In the genomic region with DNA sequence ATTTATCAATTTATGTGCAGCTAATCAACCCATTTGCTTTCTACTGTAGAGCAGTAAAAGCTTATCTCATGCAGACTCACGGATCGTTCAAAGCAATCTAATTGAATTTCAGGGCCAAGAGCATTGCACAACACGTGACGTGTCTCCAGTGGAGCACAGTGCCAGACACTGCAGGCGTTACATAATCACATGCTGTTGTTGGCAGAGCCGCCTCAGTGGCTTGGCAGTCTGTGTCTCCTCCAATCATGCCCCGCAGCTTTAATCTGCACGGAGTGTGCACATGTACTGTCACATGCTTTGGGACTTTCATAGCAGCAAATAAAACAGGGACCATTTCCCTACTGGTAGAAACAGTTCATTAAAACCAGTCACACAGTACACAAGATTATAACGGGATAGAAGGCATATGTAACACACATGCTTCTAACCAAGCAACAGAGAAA, we compare ENCODE assay signal across 8 cellular contexts.
DNase-seq lines count a peak whose midpoint lies in the region; ATAC-seq and TF ChIP-seq lines count a peak whose summit lies in the region.

No MANE protein-coding gene starts in this region.

- H3K4me2 ChIP-seq in skeletal muscle satellite cell (ENCODE audit: low read length) = peak overlapping the region; percentile 31

- H3K27ac ChIP-seq in angular gyrus (ENCODE audit: low read depth, low read length) = peak overlapping the region; percentile 86

- DNase-seq in HUDEP-2 (lab: John Stamatoyannopoulos, UW; ENCODE audit: unreplicated experiment in 76 of 76) = peak in 73 of 76 experiments; percentile 6 to 91 (median 63)
- DNase-seq in hepatic stellate cell (ENCODE audit: low spot score) = peak; percentile 14
- no peak for DNase-seq in GM13977 (ENCODE audit: low spot score)
- no peak for DNase-seq in stimulated activated CD4-positive, alpha-beta T cell treated with anti-CD3 and anti-CD28 coated beads, Interleukin-12 subunit alpha, Interleukin-12 subunit beta, amount 100 ng/mL, for 4 hours

- H3K9me3 ChIP-seq in skeletal muscle satellite cell (replicated peaks; ENCODE audit: low read length) = no peaks in the 10 kb centered on the region

- no peak overlapping the region for H3K9ac ChIP-seq in skeletal muscle satellite cell (ENCODE audit: low read depth, low read length)

- no peaks in the 10 kb centered on the region for H3K27me3 ChIP-seq in skeletal muscle satellite cell (ENCODE audit: control insufficient read depth, insufficient read depth, low read length)

- H3K4me1 ChIP-seq in skeletal muscle satellite cell (ENCODE audit: control insufficient read depth, insufficient read depth, low read length) = peaks cover 9% of the 10 kb centered on the region

- no peak overlapping the region for H3K4me3 ChIP-seq in skeletal muscle satellite cell (ENCODE audit: low read length)

- H3K36me3 ChIP-seq in skeletal muscle satellite cell (ENCODE audit: insufficient read depth, low read length) = no peaks in the 10 kb centered on the region

- no peak for TF ChIP-seq POLR2A in GM18505 (IDR thresholded peaks at IDR 0.05; ENCODE audit: borderline replicate concordance, extremely low read depth, insufficient read depth, insufficient read length)

- ATAC-seq in GM18505 (IDR thresholded peaks at IDR 0.05; ENCODE audit: unreplicated experiment) (no peak), GM21367 (IDR thresholded peaks at IDR 0.05; ENCODE audit: unreplicated experiment) (no peak)

- TF ChIP-seq CTCF in GM13977 (IDR thresholded peaks at IDR 0.05; ENCODE audit: extremely low read depth, insufficient read depth, missing control alignments) = no peak

- in situ Hi-C loops in GM13977 (cut with MboI; ENCODE audit: low pct_unique_long_range_greater_than_20kb, low sequenced_read_pairs, unreplicated experiment) = no loop called here

Comparison
In these comparisons a context has a peak if more than half of its experiments do, and no peak if none do; other contexts are left out.
1. DNase-seq: peak in HUDEP-2 (73 of 76) and hepatic stellate cell (single experiment); none in GM13977 (single experiment) and stimulated activated CD4-positive, alpha-beta T cell treated with anti-CD3 and anti-CD28 coated beads, Interleukin-12 subunit alpha, Interleukin-12 subunit beta, amount 100 ng/mL, for 4 hours (single experiment).